ENCODE assay signal across 9 cellular contexts in genomic region chr10:27446091-27446918, GRCh38. TPM values are rescaled to one million over a fixed set of nuclear protein-coding genes. Genes with fewer than 3 reads are reported as not detected.
A peak's percentile ranks its signal among the peaks of the same experiment; 100 is the strongest.
DNase-seq lines count a peak whose midpoint lies in the region; ATAC-seq, FAIRE-seq and TF ChIP-seq lines count a peak whose summit lies in the region.
"Had no signal": no experiment of that assay in that cellular context is flagged by ENCODE, and none has a peak within 500 bp of the region (broad histone marks: within the 10 kb centered on the region; RNA-seq: fewer than 3 reads in every experiment).

No MANE protein-coding gene starts in this region.

- no peak overlapping the region for H3K4me3 Mint-ChIP-seq in endothelial cell (ENCODE audit: unreplicated experiment)
- no peak overlapping the region for H3K4me3 Mint-ChIP-seq in neural crest cell

- no peaks in the 10 kb centered on the region for H3K9me2 ChIP-seq in PC-3 (replicated peaks; ENCODE audit: low read length)

- H3K4me2 ChIP-seq in PC-3 (ENCODE audit: low read length), result peak overlapping the region; percentile 69; the same call in 1 of the 2 replicates

- FAIRE-seq in GM18507 (lab: Jason Lieb, UNC), result peak; percentile 39

- H3K27me3 Mint-ChIP-seq in endothelial cell (ENCODE audit: unreplicated experiment), result peaks cover 3% of the 10 kb centered on the region
- H3K27me3 Mint-ChIP-seq in neural crest cell (ENCODE audit: low read depth), result no peaks in the 10 kb centered on the region

- ATAC-seq in PC-3, result peak; percentile 56
- ATAC-seq in GM21526 (IDR thresholded peaks at IDR 0.05; ENCODE audit: low FRiP score, unreplicated experiment), result no peak
- no peak for ATAC-seq in GM21825 (IDR thresholded peaks at IDR 0.05; ENCODE audit: unreplicated experiment)

- H3K9ac ChIP-seq in PC-3 (ENCODE audit: low read length), result no peak overlapping the region

- H3K27ac Mint-ChIP-seq in endothelial cell (ENCODE audit: unreplicated experiment) (no peak overlapping the region), neural crest cell (ENCODE audit: unreplicated experiment) (no peak overlapping the region)

- H3F3A ChIP-seq in PC-3 (ENCODE audit: low read length, unreplicated experiment), result no peaks in the 10 kb centered on the region

- 0 out of 2 replicates have a peak, but pooled peaks cover 3% of the 10 kb centered on the region for H3K4me1 ChIP-seq in PC-3 (ENCODE audit: insufficient read depth, low read length)

- H3K27ac ChIP-seq in PC-3 (ENCODE audit: low read length), result no peak overlapping the region
- H3K27ac ChIP-seq: epithelial cell of prostate had no signal

- peak; percentile 30 for TF ChIP-seq CTCF in AG09309 (IDR thresholded peaks at IDR 0.05; ENCODE audit: control insufficient read depth, insufficient read depth, low read depth, low read length, missing control alignments)
- TF ChIP-seq CTCF in PC-3 (conservative IDR thresholded peaks at IDR 0.05; ENCODE audit: low read depth, low read length), result peak; percentile 53
- TF ChIP-seq CTCF in endothelial cell (IDR thresholded peaks at IDR 0.05; ENCODE audit: unreplicated experiment), result peak; percentile 50
- peak; percentile 69 for TF ChIP-seq CTCF in neural crest cell (conservative IDR thresholded peaks at IDR 0.05)

- no peaks in the 10 kb centered on the region for H3K36me3 ChIP-seq in PC-3 (ENCODE audit: low read depth, low read length)

- intact Hi-C loops in PC-3 (cut with micrococcal nuclease), result loop anchor here (5.0 to 10.0 kb wide), 3 partner anchors 74 to 211 kb away; no protein-coding TSS in a partner anchor

- H3K9me3 Mint-ChIP-seq in endothelial cell (ENCODE audit: unreplicated experiment) (no peaks in the 10 kb centered on the region), neural crest cell (no peaks in the 10 kb centered on the region)

- H4K20me1 ChIP-seq in PC-3 (ENCODE audit: low read length), result no peaks in the 10 kb centered on the region

- H3K4me1 Mint-ChIP-seq in endothelial cell (ENCODE audit: unreplicated experiment), result no peaks in the 10 kb centered on the region
- H3K4me1 Mint-ChIP-seq in neural crest cell, result no peaks in the 10 kb centered on the region

- H3K27me3 ChIP-seq in PC-3 (ENCODE audit: low read length), result no peaks in the 10 kb centered on the region

- CTCF ChIA-PET in PC-3 (lab: Charles Lee), result interaction anchor here (0.6 kb wide), 1 partner anchor 34 kb away, joined by 3 read pairs; no protein-coding TSS in a partner anchor

- H3K9me3 ChIP-seq in PC-3 (ENCODE audit: low read length), result no peaks in the 10 kb centered on the region

- BruUV-seq in PC-3 (replicated peaks; lab: Mats Ljungman, UMichigan), result no TSS peak

- H3K36me3 Mint-ChIP-seq in endothelial cell (ENCODE audit: low read depth, unreplicated experiment) (no peaks in the 10 kb centered on the region), neural crest cell (ENCODE audit: low read depth) (no peaks in the 10 kb centered on the region)

- no peaks in the 10 kb centered on the region for H3K79me2 ChIP-seq in PC-3 (ENCODE audit: low read length)

- peak overlapping the region; percentile 65 for H2AFZ ChIP-seq in PC-3 (ENCODE audit: low read length)

- H3K4me3 ChIP-seq in AG09309 (ENCODE audit: control insufficient read depth, low read depth, low read length), result no peak overlapping the region
- H3K4me3 ChIP-seq in PC-3 (ENCODE audit: low read length), result no peak overlapping the region; the same call in 1 of the 2 replicates

- POLR2A ChIA-PET in PC-3 (lab: Charles Lee; ENCODE audit: unreplicated experiment), result no interaction called here

- DNase-seq in AG09309 (ENCODE audit: low read depth), result peak; percentile 85
- no peak for DNase-seq in GM18507 (ENCODE audit: extremely low spot score, insufficient read length, low read depth)
- peak; percentile 51 for DNase-seq in PC-3
- DNase-seq in endothelial cell (ENCODE audit: low spot score), result no peak
- no peak for DNase-seq in neural crest cell (ENCODE audit: low read depth, low spot score)
- DNase-seq in anterior cingulate cortex (lab: John Stamatoyannopoulos, UW), result no peak

RNA-seq across cellular contexts. Expression of gene RAB18, which starts 57.8 kb away (rescaled TPM):
- 14.9 and 32.0 TPM in 2 replicates for total RNA-seq in PC-3 (2014; rRNA removed)
- total RNA-seq in endothelial cell (ENCODE audit: unreplicated experiment), result 112 TPM
- 72.3 and 75.8 TPM in 2 replicates for total RNA-seq in neural crest cell

Comparison
In these comparisons a context has a peak if more than half of its experiments do, and no peak if none do; other contexts are left out.
1. DNase-seq: peak in AG09309 (single experiment) and PC-3 (single experiment); none in GM18507 (single experiment), endothelial cell (single experiment), neural crest cell (single experiment) and anterior cingulate cortex (0 of 58).
2. Peak in every context shown above with its lines, with median percentiles within 50 percentile points of each other: CTCF ChIP-seq.